In genomic region chr9:97711223-97711626, GRCh38 we compare ENCODE assay signal across 1 cellular context.
TF ChIP-seq lines count a peak whose summit lies in the region.

No MANE protein-coding gene starts in this region.

TF ChIP-seq in K562, 482 proteins besides CTCF, POLR2A, EP300 and RAD21 (continued from another document and continues in another):
- TF ChIP-seq GTF3C2 (IDR thresholded peaks at IDR 0.05; ENCODE audit: borderline replicate concordance, extremely low read depth, insufficient read length), result no peak
- TF ChIP-seq CCNT2 (IDR thresholded peaks at IDR 0.05; ENCODE audit: borderline replicate concordance, extremely low read depth, insufficient read length, low read depth, low read length), result no peak
- TF ChIP-seq PKNOX1 (IDR thresholded peaks at IDR 0.05), result 0 out of 2 replicates have a peak, but pooled peaks have one; percentile 7
- no peak for TF ChIP-seq ATF3 (IDR thresholded peaks at IDR 0.05)
- TF ChIP-seq ATF3 (CRISPR knock-in tag; conservative IDR thresholded peaks at IDR 0.05), result no peak
- TF ChIP-seq MECOM (CRISPR knock-in tag; IDR thresholded peaks at IDR 0.05), result no peak
- no peak for TF ChIP-seq KAT2B (IDR thresholded peaks at IDR 0.05; ENCODE audit: low read depth, low read length)
- no peak for TF ChIP-seq ARID3B (CRISPR knock-in tag; IDR thresholded peaks at IDR 0.05; ENCODE audit: borderline replicate concordance)
- no peak for TF ChIP-seq GTF2F1 (IDR thresholded peaks at IDR 0.05; ENCODE audit: low read depth, low read length)
- peak; percentile 16; the same call in 1 of the 2 replicates for TF ChIP-seq ARID1B (IDR thresholded peaks at IDR 0.05)
- no peak for TF ChIP-seq HMGN3 (IDR thresholded peaks at IDR 0.05; ENCODE audit: borderline replicate concordance, extremely low read depth, insufficient read length, low read depth, low read length)
- no peak for TF ChIP-seq HOMEZ (CRISPR knock-in tag; IDR thresholded peaks at IDR 0.05)
- TF ChIP-seq JUND (IDR thresholded peaks at IDR 0.05; ENCODE audit: borderline replicate concordance, low read depth, low read length), result no peak
- TF ChIP-seq JUND (tag; IDR thresholded peaks at IDR 0.05; ENCODE audit: borderline replicate concordance, low read depth, low read length), result no peak
- no peak for TF ChIP-seq MEF2D (tag; conservative IDR thresholded peaks at IDR 0.05; ENCODE audit: low read depth)
- TF ChIP-seq PATZ1 (CRISPR knock-in tag; IDR thresholded peaks at IDR 0.05; ENCODE audit: borderline replicate concordance), result no peak
- TF ChIP-seq ARID3A (IDR thresholded peaks at IDR 0.05; ENCODE audit: borderline replicate concordance, low read depth, low read length), result no peak
- no peak for TF ChIP-seq CBX2 (IDR thresholded peaks at IDR 0.05; ENCODE audit: insufficient read depth, low read length, poor library complexity, severe bottlenecking)
- no peak for TF ChIP-seq ZNF12 (CRISPR knock-in tag; IDR thresholded peaks at IDR 0.05)
- TF ChIP-seq DDX20 (tag; IDR thresholded peaks at IDR 0.05; ENCODE audit: low read depth), result no peak
- no peak for TF ChIP-seq SIRT6 (IDR thresholded peaks at IDR 0.05; ENCODE audit: low read depth, low read length)
- no peak for TF ChIP-seq RBM17 (IDR thresholded peaks at IDR 0.05; ENCODE audit: borderline replicate concordance, low read depth, low read length)
- TF ChIP-seq ZNF512 (tag; IDR thresholded peaks at IDR 0.05), result no peak
- TF ChIP-seq TEAD2 (tag; IDR thresholded peaks at IDR 0.05), result no peak
- no peak for TF ChIP-seq ZNF24 (IDR thresholded peaks at IDR 0.05)
- no peak for TF ChIP-seq MCM2 (IDR thresholded peaks at IDR 0.05; ENCODE audit: low read depth)
- TF ChIP-seq ZNF589 (CRISPR knock-in tag; IDR thresholded peaks at IDR 0.05; ENCODE audit: low read depth), result no peak
- no peak for TF ChIP-seq ELF1 (tag; IDR thresholded peaks at IDR 0.05)
- no peak for TF ChIP-seq BCOR (IDR thresholded peaks at IDR 0.05)
- TF ChIP-seq ARID4B (CRISPR knock-in tag; IDR thresholded peaks at IDR 0.05), result no peak
- no peak for TF ChIP-seq ZMIZ1 (IDR thresholded peaks at IDR 0.05; ENCODE audit: low read depth in 2 of 2, low read length in 2 of 2)
- TF ChIP-seq JUN (IDR thresholded peaks at IDR 0.05; ENCODE audit: borderline replicate concordance, low read depth, low read length), result no peak
- no peak for TF ChIP-seq JUN (CRISPR knock-in tag; IDR thresholded peaks at IDR 0.05; ENCODE audit: borderline replicate concordance)
- no peak for TF ChIP-seq SIN3A (IDR thresholded peaks at IDR 0.05; ENCODE audit: borderline replicate concordance in 2 of 2, control insufficient read depth in 1 of 2, low read depth in 2 of 2, low read length in 2 of 2)
